In the genomic region with DNA sequence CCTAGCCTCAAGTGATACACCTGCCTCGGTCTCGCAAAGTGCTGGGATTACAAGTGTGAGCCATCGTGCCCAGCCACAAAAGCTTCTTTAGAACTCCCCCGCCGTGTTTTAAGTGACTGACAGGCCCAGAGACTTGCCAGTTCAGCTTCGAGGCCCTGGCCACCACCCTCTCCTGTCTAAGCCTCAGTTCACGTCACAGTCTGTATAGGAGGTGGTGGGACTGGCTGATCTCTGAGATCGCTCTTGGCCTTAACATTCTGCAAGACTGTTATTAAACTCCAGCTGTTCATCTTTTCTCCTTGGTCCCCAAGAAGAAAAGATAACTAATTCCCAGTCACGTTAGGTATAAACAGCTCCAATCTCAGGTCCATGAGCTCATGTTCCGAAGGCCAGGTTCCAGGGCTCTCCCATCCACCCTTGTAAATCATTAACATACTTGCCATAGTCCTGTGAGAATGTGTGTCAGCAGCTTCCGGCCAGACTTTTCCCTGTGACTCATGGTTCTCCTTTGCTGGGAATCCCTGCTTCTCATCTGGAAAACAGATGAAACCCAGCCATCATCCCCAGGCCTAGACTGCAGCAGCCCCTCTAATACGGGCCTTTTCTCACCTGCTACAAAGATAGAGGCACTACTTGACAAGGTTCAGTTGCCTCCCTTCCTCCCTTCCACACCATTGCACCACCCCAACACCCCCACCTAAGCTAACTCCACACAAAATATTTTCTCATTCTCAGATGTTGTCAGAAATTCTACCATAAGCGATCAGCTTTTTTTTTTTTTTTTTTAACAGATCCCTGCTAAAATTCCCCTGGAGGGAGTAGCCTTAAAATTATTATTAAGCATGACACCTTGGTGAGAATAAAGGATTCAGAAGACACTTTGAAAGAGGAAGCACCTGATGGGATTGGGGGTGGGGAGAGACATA, we compare ENCODE assay signal across 8 cellular contexts. TPM values are rescaled to one million over a fixed set of nuclear protein-coding genes. Genes with fewer than 3 reads are reported as not detected.
DNase-seq lines count a peak whose midpoint lies in the region; ATAC-seq and TF ChIP-seq lines count a peak whose summit lies in the region.

No MANE protein-coding gene starts in this region.

- H3K36me3 ChIP-seq in GM23338 (ENCODE audit: insufficient read depth) (no peaks in the 10 kb centered on the region), left ventricle myocardium inferior (no peaks in the 10 kb centered on the region), skeletal muscle satellite cell (ENCODE audit: insufficient read depth, low read length) (no peaks in the 10 kb centered on the region)

- H3K27ac Mint-ChIP-seq in GM23338 = no peak overlapping the region
- peak overlapping the region; percentile 88 for H3K27ac Mint-ChIP-seq in activated CD4-positive, alpha-beta memory T cell treated with anti-CD3 and anti-CD28 coated beads, Interleukin-2, amount 10 ng/mL, durations not matched to agents 7 days and 5 days

- no peak for DNase-seq in GM23338 (ENCODE audit: low spot score)
- DNase-seq in activated CD4-positive, alpha-beta memory T cell treated with anti-CD3 and anti-CD28 coated beads, Interleukin-2, amount 10 ng/mL, durations not matched to agents 7 days and 5 days = no peak
- DNase-seq in left ventricle myocardium inferior = no peak
- DNase-seq in stimulated activated naive CD4-positive, alpha-beta T cell treated with Interleukin-2 at 50 U/mL for 16 hours (lab: John Stamatoyannopoulos, UW) = no peak
- DNase-seq in NCI-H1105 treated with DMSO at 0.1 percent for 48 hours (lab: John Stamatoyannopoulos, UW) = no peak
- DNase-seq in activated gamma-delta T cell treated with Interleukin-2 at 50 U/mL for 16 hours = no peak

- H3K4me3 ChIP-seq in GM23338 = no peak overlapping the region
- H3K4me3 ChIP-seq in left ventricle myocardium inferior = no peak overlapping the region
- H3K4me3 ChIP-seq in skeletal muscle satellite cell (ENCODE audit: low read length) = no peak overlapping the region

- H3K9ac ChIP-seq in skeletal muscle satellite cell (ENCODE audit: low read depth, low read length) = peak overlapping the region; percentile 12

- H3F3A ChIP-seq in GM23338 (replicated peaks; ENCODE audit: low read depth) = no peaks in the 10 kb centered on the region

- H3K9me3 ChIP-seq in left ventricle myocardium inferior (replicated peaks) (no peaks in the 10 kb centered on the region), skeletal muscle satellite cell (replicated peaks; ENCODE audit: low read length) (no peaks in the 10 kb centered on the region)

- H3K4me2 ChIP-seq in GM23338 = no peak overlapping the region
- H3K4me2 ChIP-seq in skeletal muscle satellite cell (ENCODE audit: low read length) = no peak overlapping the region

- H3K27me3 Mint-ChIP-seq in GM23338 (ENCODE audit: insufficient read depth, low read depth, poor library complexity) = peaks cover 5% of the 10 kb centered on the region
- no peaks in the 10 kb centered on the region for H3K27me3 Mint-ChIP-seq in activated CD4-positive, alpha-beta memory T cell treated with anti-CD3 and anti-CD28 coated beads, Interleukin-2, amount 10 ng/mL, durations not matched to agents 7 days and 5 days

- peaks cover 3% of the 10 kb centered on the region; the same call in 2 of the 3 replicates for H3K9me3 Mint-ChIP-seq in GM23338
- no peaks in the 10 kb centered on the region for H3K9me3 Mint-ChIP-seq in activated CD4-positive, alpha-beta memory T cell treated with anti-CD3 and anti-CD28 coated beads, Interleukin-2, amount 10 ng/mL, durations not matched to agents 7 days and 5 days

- H3K4me3 Mint-ChIP-seq in GM23338 = no peak overlapping the region
- H3K4me3 Mint-ChIP-seq in activated CD4-positive, alpha-beta memory T cell treated with anti-CD3 and anti-CD28 coated beads, Interleukin-2, amount 10 ng/mL, durations not matched to agents 7 days and 5 days = no peak overlapping the region

- CTCF ChIA-PET in activated CD4-positive, alpha-beta memory T cell treated with anti-CD3 and anti-CD28 coated beads, Interleukin-2, amount 10 ng/mL, durations not matched to agents 7 days and 5 days (lab: Charles Lee) = interaction anchor here (0.6 to 0.8 kb wide), 2 partner anchors 35 to 191 kb away, joined by 3 read pairs; no protein-coding TSS in a partner anchor

- H3K4me1 Mint-ChIP-seq in GM23338 = peaks cover 10% of the 10 kb centered on the region
- H3K4me1 Mint-ChIP-seq in activated CD4-positive, alpha-beta memory T cell treated with anti-CD3 and anti-CD28 coated beads, Interleukin-2, amount 10 ng/mL, durations not matched to agents 7 days and 5 days = peaks cover 51% of the 10 kb centered on the region

- H3K79me2 ChIP-seq in GM23338 (replicated peaks; ENCODE audit: insufficient read depth) = no peaks in the 10 kb centered on the region

- no peak for TF ChIP-seq CTCF in GM23338 (conservative IDR thresholded peaks at IDR 0.05; ENCODE audit: low read depth in 2 of 2)
- TF ChIP-seq CTCF in left ventricle myocardium inferior (IDR thresholded peaks at IDR 0.05; ENCODE audit: borderline replicate concordance) = no peak

- H4K20me1 ChIP-seq in GM23338 (replicated peaks; ENCODE audit: insufficient read depth) = no peaks in the 10 kb centered on the region

- intact Hi-C loops in left ventricle myocardium inferior (cut with micrococcal nuclease) = no loop called here

- H3K4me1 ChIP-seq in GM23338 (ENCODE audit: insufficient read depth) (no peaks in the 10 kb centered on the region), left ventricle myocardium inferior (peaks cover 4% of the 10 kb centered on the region), skeletal muscle satellite cell (ENCODE audit: control insufficient read depth, insufficient read depth, low read length) (peaks cover 12% of the 10 kb centered on the region)

- POLR2A ChIA-PET in activated CD4-positive, alpha-beta memory T cell treated with anti-CD3 and anti-CD28 coated beads, Interleukin-2, amount 10 ng/mL, durations not matched to agents 7 days and 5 days (lab: Charles Lee) = interaction anchor here (0.7 to 1.3 kb wide), 2 partner anchors 20 to 60 kb away, joined by 3 to 5 read pairs; no protein-coding TSS in a partner anchor

- H3K36me3 Mint-ChIP-seq in GM23338 (ENCODE audit: low read depth) = no peaks in the 10 kb centered on the region
- no peaks in the 10 kb centered on the region for H3K36me3 Mint-ChIP-seq in activated CD4-positive, alpha-beta memory T cell treated with anti-CD3 and anti-CD28 coated beads, Interleukin-2, amount 10 ng/mL, durations not matched to agents 7 days and 5 days (ENCODE audit: low read depth)

- H3K27ac ChIP-seq in GM23338 (ENCODE audit: low read depth) (peak overlapping the region; percentile 39; the same call in 1 of the 2 replicates), left ventricle myocardium inferior (replicated peaks) (peak overlapping the region; percentile 14)

- 0 out of 2 replicates have a peak overlapping the region, but pooled peaks have one; percentile 32 for H2AFZ ChIP-seq in GM23338

- no peak for ATAC-seq in GM23338
- no peak for ATAC-seq in HG02938 (IDR thresholded peaks at IDR 0.05; ENCODE audit: unreplicated experiment)

- no peaks in the 10 kb centered on the region for H3K27me3 ChIP-seq in GM23338 (ENCODE audit: insufficient read depth)
- H3K27me3 ChIP-seq in left ventricle myocardium inferior (ENCODE audit: low read depth) = peaks cover 7% of the 10 kb centered on the region
- no peaks in the 10 kb centered on the region for H3K27me3 ChIP-seq in skeletal muscle satellite cell (ENCODE audit: control insufficient read depth, insufficient read depth, low read length)

- no peaks in the 10 kb centered on the region for H3K9me2 ChIP-seq in GM23338 (ENCODE audit: insufficient read depth)

TF ChIP-seq in GM23338, 12 proteins besides CTCF, POLR2A, EP300 and RAD21 (continues in another document):
- TF ChIP-seq CREB1 (CRISPR knock-in tag; IDR thresholded peaks at IDR 0.05; ENCODE audit: low read depth) = no peak
- no peak for TF ChIP-seq NANOG (IDR thresholded peaks at IDR 0.05; ENCODE audit: borderline replicate concordance)
- no peak for TF ChIP-seq EZH2phosphoT487 (IDR thresholded peaks at IDR 0.05; ENCODE audit: unreplicated experiment)
- TF ChIP-seq STAT1 (IDR thresholded peaks at IDR 0.05; ENCODE audit: unreplicated experiment) = no peak
- TF ChIP-seq, protein P1, sequence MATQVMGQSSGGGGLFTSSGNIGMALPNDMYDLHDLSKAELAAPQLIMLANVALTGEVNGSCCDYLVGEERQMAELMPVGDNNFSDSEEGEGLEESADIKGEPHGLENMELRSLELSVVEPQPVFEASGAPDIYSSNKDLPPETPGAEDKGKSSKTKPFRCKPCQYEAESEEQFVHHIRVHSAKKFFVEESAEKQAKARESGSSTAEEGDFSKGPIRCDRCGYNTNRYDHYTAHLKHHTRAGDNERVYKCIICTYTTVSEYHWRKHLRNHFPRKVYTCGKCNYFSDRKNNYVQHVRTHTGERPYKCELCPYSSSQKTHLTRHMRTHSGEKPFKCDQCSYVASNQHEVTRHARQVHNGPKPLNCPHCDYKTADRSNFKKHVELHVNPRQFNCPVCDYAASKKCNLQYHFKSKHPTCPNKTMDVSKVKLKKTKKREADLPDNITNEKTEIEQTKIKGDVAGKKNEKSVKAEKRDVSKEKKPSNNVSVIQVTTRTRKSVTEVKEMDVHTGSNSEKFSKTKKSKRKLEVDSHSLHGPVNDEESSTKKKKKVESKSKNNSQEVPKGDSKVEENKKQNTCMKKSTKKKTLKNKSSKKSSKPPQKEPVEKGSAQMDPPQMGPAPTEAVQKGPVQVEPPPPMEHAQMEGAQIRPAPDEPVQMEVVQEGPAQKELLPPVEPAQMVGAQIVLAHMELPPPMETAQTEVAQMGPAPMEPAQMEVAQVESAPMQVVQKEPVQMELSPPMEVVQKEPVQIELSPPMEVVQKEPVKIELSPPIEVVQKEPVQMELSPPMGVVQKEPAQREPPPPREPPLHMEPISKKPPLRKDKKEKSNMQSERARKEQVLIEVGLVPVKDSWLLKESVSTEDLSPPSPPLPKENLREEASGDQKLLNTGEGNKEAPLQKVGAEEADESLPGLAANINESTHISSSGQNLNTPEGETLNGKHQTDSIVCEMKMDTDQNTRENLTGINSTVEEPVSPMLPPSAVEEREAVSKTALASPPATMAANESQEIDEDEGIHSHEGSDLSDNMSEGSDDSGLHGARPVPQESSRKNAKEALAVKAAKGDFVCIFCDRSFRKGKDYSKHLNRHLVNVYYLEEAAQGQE (IDR thresholded peaks at IDR 0.05; ENCODE audit: unreplicated experiment) = no peak

RNA-seq across cellular contexts. Expression of gene KIAA0930, which starts 5.6 kb away (rescaled TPM):
- total RNA-seq in GM23338 (2014; rRNA removed; shearing (Covaris generic)) = 78.6 and 81.8 TPM in 2 replicates
- polyA plus RNA-seq in GM23338 (2016; fragmentation: Nextera tagmentation; extraction: Ambion mirVana) = 15.0 and 19.1 TPM in 2 replicates
- total RNA-seq in activated CD4-positive, alpha-beta memory T cell treated with anti-CD3 and anti-CD28 coated beads, Interleukin-2, amount 10 ng/mL, durations not matched to agents 7 days and 5 days = 10 to 100 TPM; 22.2 to 30.0 TPM
- 18.6 TPM for total RNA-seq in left ventricle myocardium inferior
- 29.7 and 36.2 TPM in 2 replicates for total RNA-seq in skeletal muscle satellite cell (2012; rRNA removed)

RNA-seq across cellular contexts. Expression of gene UPK3A, which starts 38.4 kb away (rescaled TPM):
- 0.89 TPM in 1 of 2 replicates, not detected in the other for total RNA-seq in GM23338 (2014; rRNA removed; shearing (Covaris generic))
- polyA plus RNA-seq in GM23338 (2016; fragmentation: Nextera tagmentation; extraction: Ambion mirVana) = 0.47 and 1.1 TPM in 2 replicates
- not detected for total RNA-seq in activated CD4-positive, alpha-beta memory T cell treated with anti-CD3 and anti-CD28 coated beads, Interleukin-2, amount 10 ng/mL, durations not matched to agents 7 days and 5 days
- total RNA-seq in left ventricle myocardium inferior = not detected
- not detected in 2 replicates for total RNA-seq in skeletal muscle satellite cell (2012; rRNA removed)
